ENCODE assay signal across 9 cellular contexts in genomic region chr3:28151608-28152228, GRCh38.
DNase-seq lines count a peak whose midpoint lies in the region; ATAC-seq, FAIRE-seq and TF ChIP-seq lines count a peak whose summit lies in the region.
"Had no signal": no experiment of that assay in that cellular context is flagged by ENCODE, and none has a peak within 500 bp of the region (broad histone marks: within the 10 kb centered on the region; RNA-seq: fewer than 3 reads in every experiment).

No MANE protein-coding gene starts in this region.

- peak; percentile 9 for FAIRE-seq in GM12891 (lab: Jason Lieb, UNC)

- no peak for TF ChIP-seq POLR2A in GM12891 (IDR thresholded peaks at IDR 0.05; ENCODE audit: low read depth, low read length)

- peak; percentile 88 for ATAC-seq in GM21381 (IDR thresholded peaks at IDR 0.05; ENCODE audit: unreplicated experiment)
- peak; percentile 84 for ATAC-seq in HG03378 (IDR thresholded peaks at IDR 0.05; ENCODE audit: unreplicated experiment)

- no peaks in the 10 kb centered on the region for H3K27me3 ChIP-seq in right atrium auricular region
- H3K27me3 ChIP-seq: uterus had no signal

- H3K4me3 ChIP-seq in right atrium auricular region, result no peak overlapping the region
- H3K4me3 ChIP-seq: uterus had no signal

- H3K9me3 ChIP-seq in right atrium auricular region, result peaks cover 0 to 8% of the 10 kb centered on the region in 2 donors
- H3K9me3 ChIP-seq: uterus had no signal

- TF ChIP-seq CTCF in right atrium auricular region (IDR thresholded peaks at IDR 0.05), result no peak

- no peaks in the 10 kb centered on the region for H3K4me1 ChIP-seq in right atrium auricular region
- H3K4me1 ChIP-seq: uterus had no signal

- DNase-seq in GM12891 (ENCODE audit: insufficient read length, low spot score) (no peak), right atrium auricular region (ENCODE audit: low spot score) (no peak), NCI-H510A treated with DMSO at 0.1 percent for 48 hours (lab: John Stamatoyannopoulos, UW) (no peak), iPS-NIHi11 (ENCODE audit: low spot score) (no peak), NCI-H2081 treated with DMSO at 0.1 percent for 48 hours (lab: John Stamatoyannopoulos, UW) (no peak), globus pallidus (ENCODE audit: low spot score) (no peak)
- DNase-seq: uterus had no signal

- H3K27ac ChIP-seq in right atrium auricular region, result peak overlapping the region; percentile 35 to 60

- no peaks in the 10 kb centered on the region for H3K36me3 ChIP-seq in right atrium auricular region
- H3K36me3 ChIP-seq: uterus had no signal

TF ChIP-seq in GM12891, 5 proteins besides CTCF, POLR2A, EP300 and RAD21:
- TF ChIP-seq SPI1 (IDR thresholded peaks at IDR 0.05; ENCODE audit: low read depth, low read length) (no peak), POU2F2 (IDR thresholded peaks at IDR 0.05; ENCODE audit: low read depth, low read length) (no peak), TAF1 (IDR thresholded peaks at IDR 0.05; ENCODE audit: low read depth, low read length) (no peak), POLR2AphosphoS5 (IDR thresholded peaks at IDR 0.05; ENCODE audit: low read depth, low read length) (no peak)
